In the genomic region with DNA sequence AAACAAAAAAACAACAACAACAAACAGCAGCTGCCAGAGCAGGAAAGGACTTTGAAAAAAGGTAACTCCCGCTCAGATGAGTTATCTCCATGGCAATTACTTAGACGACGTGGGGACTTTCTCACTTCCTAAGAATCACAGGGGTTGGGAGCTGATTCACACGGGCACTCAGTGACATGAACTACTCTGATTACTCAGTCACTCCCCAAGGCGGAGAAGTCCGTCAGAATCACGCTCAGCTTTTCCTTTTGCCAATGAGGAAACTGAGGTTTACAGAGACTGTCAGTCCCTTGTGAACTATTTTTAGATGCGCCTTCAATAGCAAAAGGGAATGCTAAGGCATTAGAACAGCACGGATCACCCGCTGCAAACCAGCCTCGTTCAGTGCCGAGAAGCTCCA, we compare ENCODE assay signal across 9 cellular contexts.
DNase-seq lines count a peak whose midpoint lies in the region.
"Had no signal": no experiment of that assay in that cellular context is flagged by ENCODE, and none has a peak within 500 bp of the region (broad histone marks: within the 10 kb centered on the region; RNA-seq: fewer than 3 reads in every experiment).

No MANE protein-coding gene starts in this region.

- no peaks in the 10 kb centered on the region for H3K36me3 Mint-ChIP-seq in activated T-cell treated with anti-CD3 and anti-CD28 coated beads, Interleukin-2, amount 50 U/mL, for 24 hours (ENCODE audit: low read depth)
- H3K36me3 Mint-ChIP-seq in stimulated activated naive CD8-positive, alpha-beta T cell treated with anti-CD3 and anti-CD28 coated beads, Interleukin-15, Interleukin-2, amounts not matched to agents 100 ng/mL and 50 ng/mL, for 24 hours (ENCODE audit: low read depth), result no peaks in the 10 kb centered on the region

- DNase-seq in activated T-cell treated with anti-CD3 and anti-CD28 coated beads, Interleukin-2, amount 50 U/mL, for 24 hours, result no peak
- no peak for DNase-seq in activated T-cell treated with anti-CD3 and anti-CD28 coated beads for 4 hours
- peak; percentile 59 for DNase-seq in UCSD-AML1 (lab: John Stamatoyannopoulos, UW; ENCODE audit: unreplicated experiment)
- DNase-seq in iris pigment epithelial cell (ENCODE audit: low read depth), result peak; percentile 44
- no peak for DNase-seq in GDM1 (lab: John Stamatoyannopoulos, UW)
- no peak for DNase-seq in effector CD8-positive, alpha-beta T cell (lab: John Stamatoyannopoulos, UW)
- no peak for DNase-seq in ecto neural progenitor cell (ENCODE audit: low spot score)
- DNase-seq: NCI-H1436 had no signal

- H3K4me3 Mint-ChIP-seq in activated T-cell treated with anti-CD3 and anti-CD28 coated beads, Interleukin-2, amount 50 U/mL, for 24 hours, result peak overlapping the region; percentile 8
- H3K4me3 Mint-ChIP-seq in stimulated activated naive CD8-positive, alpha-beta T cell treated with anti-CD3 and anti-CD28 coated beads, Interleukin-15, Interleukin-2, amounts not matched to agents 100 ng/mL and 50 ng/mL, for 24 hours, result no peak overlapping the region

- H3K9me3 Mint-ChIP-seq in activated T-cell treated with anti-CD3 and anti-CD28 coated beads, Interleukin-2, amount 50 U/mL, for 24 hours, result no peaks in the 10 kb centered on the region
- H3K9me3 Mint-ChIP-seq in stimulated activated naive CD8-positive, alpha-beta T cell treated with anti-CD3 and anti-CD28 coated beads, Interleukin-15, Interleukin-2, amounts not matched to agents 100 ng/mL and 50 ng/mL, for 24 hours, result no peaks in the 10 kb centered on the region

- H3K4me1 Mint-ChIP-seq in activated T-cell treated with anti-CD3 and anti-CD28 coated beads, Interleukin-2, amount 50 U/mL, for 24 hours (ENCODE audit: low read depth), result peaks cover 46% of the 10 kb centered on the region
- H3K4me1 Mint-ChIP-seq in stimulated activated naive CD8-positive, alpha-beta T cell treated with anti-CD3 and anti-CD28 coated beads, Interleukin-15, Interleukin-2, amounts not matched to agents 100 ng/mL and 50 ng/mL, for 24 hours (ENCODE audit: low read depth), result peaks cover 39% of the 10 kb centered on the region

- H3K27ac Mint-ChIP-seq in activated T-cell treated with anti-CD3 and anti-CD28 coated beads, Interleukin-2, amount 50 U/mL, for 24 hours, result peak overlapping the region; percentile 80
- H3K27ac Mint-ChIP-seq in stimulated activated naive CD8-positive, alpha-beta T cell treated with anti-CD3 and anti-CD28 coated beads, Interleukin-15, Interleukin-2, amounts not matched to agents 100 ng/mL and 50 ng/mL, for 24 hours, result peak overlapping the region; percentile 69

- H3K27me3 Mint-ChIP-seq in activated T-cell treated with anti-CD3 and anti-CD28 coated beads, Interleukin-2, amount 50 U/mL, for 24 hours, result no peaks in the 10 kb centered on the region
- H3K27me3 Mint-ChIP-seq in stimulated activated naive CD8-positive, alpha-beta T cell treated with anti-CD3 and anti-CD28 coated beads, Interleukin-15, Interleukin-2, amounts not matched to agents 100 ng/mL and 50 ng/mL, for 24 hours, result no peaks in the 10 kb centered on the region

Comparison
In these comparisons a context has a peak if more than half of its experiments do, and no peak if none do; other contexts are left out.
1. DNase-seq: peak in UCSD-AML1 (single experiment) and iris pigment epithelial cell (single experiment); none in activated T-cell treated with anti-CD3 and anti-CD28 coated beads, Interleukin-2, amount 50 U/mL, for 24 hours (single experiment), activated T-cell treated with anti-CD3 and anti-CD28 coated beads for 4 hours (single experiment), GDM1 (single experiment), effector CD8-positive, alpha-beta T cell (single experiment) and ecto neural progenitor cell (single experiment).